ENCODE assay signal across 8 cellular contexts in the genomic region with DNA sequence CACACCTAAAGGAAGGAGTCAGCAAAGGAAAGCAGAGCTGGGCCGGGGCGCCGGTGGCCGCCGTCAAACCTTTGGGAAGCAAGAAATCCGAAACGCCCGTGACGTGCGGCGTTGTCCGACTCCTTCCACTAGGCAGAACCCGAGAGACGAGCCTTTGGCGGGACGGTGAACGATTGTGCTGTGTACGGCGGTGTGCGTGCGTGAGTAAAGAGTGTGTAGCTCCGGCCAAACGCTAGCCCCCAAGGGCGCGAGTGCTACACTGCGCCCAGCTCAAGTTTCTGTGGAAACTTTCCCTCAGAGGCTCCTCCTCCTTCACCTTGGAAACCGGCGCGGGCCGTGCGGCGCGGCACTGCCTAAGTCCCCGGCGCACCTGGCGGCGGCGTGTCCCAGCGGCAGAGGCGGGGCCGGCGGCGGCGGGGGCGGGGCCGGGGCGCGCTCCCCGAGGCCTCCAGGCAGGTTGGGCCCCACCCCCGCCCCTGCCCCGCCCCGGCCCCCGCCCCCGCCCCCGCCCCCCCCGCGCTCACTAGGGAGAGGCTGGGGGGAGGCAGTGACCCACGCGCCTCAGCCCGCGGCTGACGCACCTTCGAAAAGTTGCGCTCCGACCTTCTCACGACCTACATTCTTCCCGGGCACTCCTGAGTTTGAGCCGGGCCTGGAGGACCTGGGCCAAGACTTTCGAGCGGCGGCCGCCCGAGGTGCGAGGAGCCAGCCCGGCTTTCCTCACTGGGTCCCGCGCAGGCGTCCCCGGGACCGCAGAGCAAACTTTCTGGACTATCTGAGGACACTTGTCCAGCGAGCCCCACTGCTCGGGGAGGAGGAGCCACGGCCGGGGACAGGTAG.
DNase-seq lines count a peak whose midpoint lies in the region; ATAC-seq and TF ChIP-seq lines count a peak whose summit lies in the region.

TSS of gene FHIP1A (plus strand) at position 547 of the 840 bp plus-strand sequence. CDS start 157,084 bp downstream, outside the sequence.

- ATAC-seq in GM19025 (IDR thresholded peaks at IDR 0.05; ENCODE audit: low read depth, unreplicated experiment), result peak; percentile 79
- ATAC-seq in HG03159 (IDR thresholded peaks at IDR 0.05; ENCODE audit: unreplicated experiment), result peak; percentile 86

- DNase-seq in Ammon's horn (ENCODE audit: low spot score) (peak; percentile 40), NCI-H69 (lab: John Stamatoyannopoulos, UW) (peak; percentile 87), epithelial cell of esophagus (ENCODE audit: low read depth) (peak; percentile 97)
- DNase-seq in activated CD8-positive, alpha-beta memory T cell treated with anti-CD3 and anti-CD28 coated beads, Interleukin-2, amount 50 U/mL, for 4 hours, result peak; percentile 85
- DNase-seq in stimulated activated CD8-positive, alpha-beta memory T cell treated with anti-CD3 and anti-CD28 coated beads, Interleukin-7, amount 100 ng/mL, for 1 hour (ENCODE audit: low read depth in 2 of 2), result peak; percentile 47 to 60

- no peaks in the 10 kb centered on the region for H3K36me3 ChIP-seq in mucosa of stomach (ENCODE audit: control insufficient read depth, insufficient read depth, low read length)

- no peaks in the 10 kb centered on the region for H3K9me3 ChIP-seq in mucosa of stomach (ENCODE audit: control insufficient read depth, low read length)

- peak within 1 kb of the TSS; percentile 81 for H3K9ac ChIP-seq in mucosa of stomach (ENCODE audit: low read length)

- no peaks in the 10 kb centered on the region for H3K4me1 ChIP-seq in mucosa of stomach (ENCODE audit: control insufficient read depth, insufficient read depth, low read length)

- no peaks in the 10 kb centered on the region for H3K27me3 ChIP-seq in mucosa of stomach (ENCODE audit: control insufficient read depth, insufficient read depth, low read length)

- no peak for TF ChIP-seq CTCF in epithelial cell of esophagus (IDR thresholded peaks at IDR 0.05; ENCODE audit: insufficient read depth, low read depth, low read length, missing control alignments)

- H3K4me3 ChIP-seq in epithelial cell of esophagus (ENCODE audit: low read length), result peak within 1 kb of the TSS; percentile 80
- H3K4me3 ChIP-seq in mucosa of stomach (ENCODE audit: low read length), result peak within 1 kb of the TSS; percentile 56

Comparison
In these comparisons a context has a peak if more than half of its experiments do, and no peak if none do; other contexts are left out.
1. Peak in every context shown above with its lines: DNase-seq, ATAC-seq and H3K4me3 ChIP-seq.
2. DNase-seq: peak in every context shown above with its lines; median percentile 97 in epithelial cell of esophagus; 87 in NCI-H69; 85 in activated CD8-positive, alpha-beta memory T cell treated with anti-CD3 and anti-CD28 coated beads, Interleukin-2, amount 50 U/mL, for 4 hours; 54 in stimulated activated CD8-positive, alpha-beta memory T cell treated with anti-CD3 and anti-CD28 coated beads, Interleukin-7, amount 100 ng/mL, for 1 hour; 40 in Ammon's horn.